In the genomic region with DNA sequence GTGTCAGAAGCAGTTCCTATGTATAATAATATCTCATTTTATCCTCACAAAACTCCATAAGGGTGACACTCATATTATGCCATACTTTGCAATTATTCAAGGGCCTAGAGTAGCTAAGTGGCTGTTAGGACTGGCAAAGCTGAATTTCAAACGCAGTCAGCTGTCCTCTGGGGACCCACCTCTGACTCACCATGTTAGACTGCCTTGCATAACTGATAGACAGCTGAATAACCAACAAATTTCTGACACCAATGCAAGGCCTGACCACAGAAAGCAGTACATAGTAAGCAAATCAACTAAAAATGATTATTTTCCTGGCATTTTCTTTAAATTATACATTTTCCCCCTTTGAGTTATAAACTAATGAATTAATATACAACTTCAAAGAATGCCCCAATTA, we compare ENCODE assay signal across 8 cellular contexts.
DNase-seq lines count a peak whose midpoint lies in the region; ATAC-seq and TF ChIP-seq lines count a peak whose summit lies in the region.
"Had no signal": no experiment of that assay in that cellular context is flagged by ENCODE, and none has a peak within 500 bp of the region (broad histone marks: within the 10 kb centered on the region; RNA-seq: fewer than 3 reads in every experiment).

No MANE protein-coding gene starts in this region.

- no peak overlapping the region for H3K4me3 ChIP-seq in epithelial cell of esophagus (ENCODE audit: low read length)
- no peak overlapping the region for H3K4me3 ChIP-seq in skeletal muscle cell (ENCODE audit: low read depth, low read length)

- no peak for TF ChIP-seq CTCF in epithelial cell of esophagus (IDR thresholded peaks at IDR 0.05; ENCODE audit: insufficient read depth, low read depth, low read length, missing control alignments)

- ATAC-seq in GM21786 (IDR thresholded peaks at IDR 0.05; ENCODE audit: unreplicated experiment) (peak; percentile 69), GM19452 (IDR thresholded peaks at IDR 0.05; ENCODE audit: unreplicated experiment) (no peak)

- DNase-seq in MV-4-11 (lab: John Stamatoyannopoulos, UW) (peak; percentile 86), epithelial cell of esophagus (ENCODE audit: low read depth) (peak; percentile 87), skeletal muscle cell (ENCODE audit: low read depth) (peak; percentile 87), DMS53 (lab: John Stamatoyannopoulos, UW) (no peak)
- DNase-seq in central memory CD4-positive, alpha-beta T cell = no peak
- DNase-seq: activated CD4-positive, alpha-beta T cell treated with anti-CD3 and anti-CD28 coated beads, Interleukin-2, amount 50 U/mL, for 4 hours had no signal

Comparison
In these comparisons a context has a peak if more than half of its experiments do, and no peak if none do; other contexts are left out.
1. DNase-seq: peak in MV-4-11 (single experiment), epithelial cell of esophagus (single experiment) and skeletal muscle cell (single experiment); none in DMS53 (single experiment) and central memory CD4-positive, alpha-beta T cell (single experiment).